ENCODE assay signal across 1 cellular context in genomic region chr6:106729848-106730247, GRCh38.
TF ChIP-seq lines count a peak whose summit lies in the region.

No MANE protein-coding gene starts in this region.

TF ChIP-seq in HepG2, 621 proteins besides CTCF, POLR2A, EP300 and RAD21 (continued from another document):
- no peak for TF ChIP-seq ZNF276 (CRISPR knock-in tag; IDR thresholded peaks at IDR 0.05; ENCODE audit: low read depth)
- no peak for TF ChIP-seq REPIN1 (CRISPR knock-in tag; IDR thresholded peaks at IDR 0.05; ENCODE audit: borderline replicate concordance, low read depth)
- TF ChIP-seq SOX6 (IDR thresholded peaks at IDR 0.05): no peak
- 0 out of 2 replicates have a peak, but pooled peaks have one; percentile 17 for TF ChIP-seq SOX6 (CRISPR knock-in tag; IDR thresholded peaks at IDR 0.05)
- TF ChIP-seq FLYWCH1 (CRISPR knock-in tag; IDR thresholded peaks at IDR 0.05): no peak
- no peak for TF ChIP-seq ZBTB26 (CRISPR knock-in tag; IDR thresholded peaks at IDR 0.05; ENCODE audit: borderline replicate concordance)
- no peak for TF ChIP-seq ZNF251 (CRISPR knock-in tag; IDR thresholded peaks at IDR 0.05)
- TF ChIP-seq SRF (IDR thresholded peaks at IDR 0.05; ENCODE audit: low read depth, low read length): no peak
- TF ChIP-seq ZNF562 (CRISPR knock-in tag; IDR thresholded peaks at IDR 0.05; ENCODE audit: borderline replicate concordance): no peak
- TF ChIP-seq ZBTB43 (CRISPR knock-in tag; conservative IDR thresholded peaks at IDR 0.05): no peak
- TF ChIP-seq FOXA1 (IDR thresholded peaks at IDR 0.05): no peak
- peak; percentile 61; the same call in 1 of the 2 replicates for TF ChIP-seq FOXA1 (CRISPR knock-in tag; IDR thresholded peaks at IDR 0.05)
- TF ChIP-seq IKZF5 (CRISPR knock-in tag; IDR thresholded peaks at IDR 0.05): no peak
- TF ChIP-seq ZNF784 (CRISPR knock-in tag; IDR thresholded peaks at IDR 0.05; ENCODE audit: borderline replicate concordance): no peak
- no peak for TF ChIP-seq ZFP62 (CRISPR knock-in tag; IDR thresholded peaks at IDR 0.05)
- TF ChIP-seq ZSCAN21 (CRISPR knock-in tag; IDR thresholded peaks at IDR 0.05; ENCODE audit: borderline replicate concordance): no peak
- no peak for TF ChIP-seq ZNF274 (CRISPR knock-in tag; IDR thresholded peaks at IDR 0.05)
- TF ChIP-seq ZFP82 (CRISPR knock-in tag; IDR thresholded peaks at IDR 0.05; ENCODE audit: borderline replicate concordance): no peak
- TF ChIP-seq PAX8 (CRISPR knock-in tag; IDR thresholded peaks at IDR 0.05; ENCODE audit: borderline replicate concordance): no peak
- no peak for TF ChIP-seq ZNF20 (CRISPR knock-in tag; IDR thresholded peaks at IDR 0.05)
- no peak for TF ChIP-seq GFI1 (CRISPR knock-in tag; IDR thresholded peaks at IDR 0.05; ENCODE audit: borderline replicate concordance)
- TF ChIP-seq HDAC1 (CRISPR knock-in tag; IDR thresholded peaks at IDR 0.05): no peak
- no peak for TF ChIP-seq MAFF (IDR thresholded peaks at IDR 0.05; ENCODE audit: low read depth, low read length)
- TF ChIP-seq PREB (CRISPR knock-in tag; IDR thresholded peaks at IDR 0.05): no peak
- TF ChIP-seq ZNF580 (CRISPR knock-in tag; IDR thresholded peaks at IDR 0.05; ENCODE audit: borderline replicate concordance, low read depth): no peak
- TF ChIP-seq NFE2L2 (IDR thresholded peaks at IDR 0.05; ENCODE audit: low read length): no peak
- no peak for TF ChIP-seq ZNF546 (CRISPR knock-in tag; conservative IDR thresholded peaks at IDR 0.05)
